ENCODE assay signal across 12 cellular contexts in genomic region chr17:27339198-27339835, GRCh38. TPM values are rescaled to one million over a fixed set of nuclear protein-coding genes. Genes with fewer than 3 reads are reported as not detected.
DNase-seq lines count a peak whose midpoint lies in the region; ATAC-seq, FAIRE-seq and TF ChIP-seq lines count a peak whose summit lies in the region.
"Had no signal": no experiment of that assay in that cellular context is flagged by ENCODE, and none has a peak within 500 bp of the region (broad histone marks: within the 10 kb centered on the region; RNA-seq: fewer than 3 reads in every experiment).

No MANE protein-coding gene starts in this region.

- H3K4me3 Mint-ChIP-seq in activated T-helper 1 cell treated with anti-CD3 and anti-CD28 coated beads, Interleukin-12 subunit alpha, Interleukin-12 subunit beta, Interleukin-2, Interleukin-4 antibody, amounts not matched to agents 30 ng/mL and 10 ng/mL and 1 ng/mL, durations not matched to agents 14 hours and 24 hours and 36 hours = no peak overlapping the region
- H3K4me3 Mint-ChIP-seq in activated naive CD4-positive, alpha-beta T cell treated with anti-CD3 and anti-CD28 coated beads, Interleukin-2, amount 10 ng/mL, durations not matched to agents 7 days and 5 days = no peak overlapping the region
- H3K4me3 Mint-ChIP-seq: CD14-positive monocyte, neural crest cell had no signal

- CTCF ChIA-PET in activated naive CD4-positive, alpha-beta T cell treated with anti-CD3 and anti-CD28 coated beads, Interleukin-2, amount 10 ng/mL, durations not matched to agents 7 days and 5 days (lab: Charles Lee) = no interaction called here

- 79% methylated on average over 9 of the region's 9 CpGs for WGBS in right cardiac atrium
- 92% methylated on average over 9 of the region's 9 CpGs for WGBS in prostate gland

- peaks cover 7% of the 10 kb centered on the region for H3K4me1 Mint-ChIP-seq in activated T-helper 1 cell treated with anti-CD3 and anti-CD28 coated beads, Interleukin-12 subunit alpha, Interleukin-12 subunit beta, Interleukin-2, Interleukin-4 antibody, amounts not matched to agents 30 ng/mL and 10 ng/mL and 1 ng/mL, durations not matched to agents 14 hours and 24 hours and 36 hours (ENCODE audit: low read depth)
- H3K4me1 Mint-ChIP-seq in activated naive CD4-positive, alpha-beta T cell treated with anti-CD3 and anti-CD28 coated beads, Interleukin-2, amount 10 ng/mL, durations not matched to agents 7 days and 5 days = peaks cover 6% of the 10 kb centered on the region

- ATAC-seq in GM19463 (IDR thresholded peaks at IDR 0.05; ENCODE audit: unreplicated experiment) = peak; percentile 43
- peak; percentile 35 for ATAC-seq in HG03060 (IDR thresholded peaks at IDR 0.05; ENCODE audit: low read depth, unreplicated experiment)
- no peak for ATAC-seq in right cardiac atrium

- H3K36me3 ChIP-seq in prostate gland = no peaks in the 10 kb centered on the region

- TF ChIP-seq POLR2A in GM12891 (IDR thresholded peaks at IDR 0.05; ENCODE audit: low read depth, low read length) (no peak), prostate gland (IDR thresholded peaks at IDR 0.05) (no peak)

- intact Hi-C loops in activated T-helper 1 cell treated with anti-CD3 and anti-CD28 coated beads, Interleukin-12 subunit alpha, Interleukin-12 subunit beta, Interleukin-2, Interleukin-4 antibody, amounts not matched to agents 30 ng/mL and 10 ng/mL and 1 ng/mL, durations not matched to agents 14 hours and 24 hours and 36 hours (cut with micrococcal nuclease) = no loop called here
- intact Hi-C loops in right cardiac atrium (cut with DNase I) = no loop called here
- intact Hi-C loops in prostate gland (cut with DNase I) = no loop called here

- no peak overlapping the region for H3K4me3 ChIP-seq in right cardiac atrium (ENCODE audit: low read length)
- H3K4me3 ChIP-seq in prostate gland = no peak overlapping the region

- no peaks in the 10 kb centered on the region for H3K9me3 ChIP-seq in right cardiac atrium (ENCODE audit: control insufficient read depth, low read length)
- no peaks in the 10 kb centered on the region for H3K9me3 ChIP-seq in prostate gland

- peaks cover 1% of the 10 kb centered on the region for H3K27me3 Mint-ChIP-seq in activated T-helper 1 cell treated with anti-CD3 and anti-CD28 coated beads, Interleukin-12 subunit alpha, Interleukin-12 subunit beta, Interleukin-2, Interleukin-4 antibody, amounts not matched to agents 30 ng/mL and 10 ng/mL and 1 ng/mL, durations not matched to agents 14 hours and 24 hours and 36 hours (ENCODE audit: insufficient read depth)
- peaks cover 23% of the 10 kb centered on the region for H3K27me3 Mint-ChIP-seq in activated naive CD4-positive, alpha-beta T cell treated with anti-CD3 and anti-CD28 coated beads, Interleukin-2, amount 10 ng/mL, durations not matched to agents 7 days and 5 days

- H3K36me3 Mint-ChIP-seq in activated T-helper 1 cell treated with anti-CD3 and anti-CD28 coated beads, Interleukin-12 subunit alpha, Interleukin-12 subunit beta, Interleukin-2, Interleukin-4 antibody, amounts not matched to agents 30 ng/mL and 10 ng/mL and 1 ng/mL, durations not matched to agents 14 hours and 24 hours and 36 hours (ENCODE audit: low read depth) = no peaks in the 10 kb centered on the region
- no peaks in the 10 kb centered on the region for H3K36me3 Mint-ChIP-seq in activated naive CD4-positive, alpha-beta T cell treated with anti-CD3 and anti-CD28 coated beads, Interleukin-2, amount 10 ng/mL, durations not matched to agents 7 days and 5 days

- H3K27ac ChIP-seq in right cardiac atrium (ENCODE audit: low read length) (no peak overlapping the region), prostate gland (no peak overlapping the region)

- H3K9me3 Mint-ChIP-seq in activated T-helper 1 cell treated with anti-CD3 and anti-CD28 coated beads, Interleukin-12 subunit alpha, Interleukin-12 subunit beta, Interleukin-2, Interleukin-4 antibody, amounts not matched to agents 30 ng/mL and 10 ng/mL and 1 ng/mL, durations not matched to agents 14 hours and 24 hours and 36 hours = no peaks in the 10 kb centered on the region
- no peaks in the 10 kb centered on the region for H3K9me3 Mint-ChIP-seq in activated naive CD4-positive, alpha-beta T cell treated with anti-CD3 and anti-CD28 coated beads, Interleukin-2, amount 10 ng/mL, durations not matched to agents 7 days and 5 days
- H3K9me3 Mint-ChIP-seq: CD14-positive monocyte, neural crest cell had no signal

- H3K27me3 ChIP-seq in right cardiac atrium (ENCODE audit: control insufficient read depth, insufficient read depth) (no peaks in the 10 kb centered on the region), prostate gland (replicated peaks; ENCODE audit: insufficient read depth) (no peaks in the 10 kb centered on the region)

- no peak for TF ChIP-seq CTCF in prostate gland (IDR thresholded peaks at IDR 0.05)

- DNase-seq in GM12891 (ENCODE audit: insufficient read length, low spot score) (no peak), right cardiac atrium (no peak), prostate gland (ENCODE audit: low spot score) (no peak)
- DNase-seq in activated T-helper 1 cell treated with anti-CD3 and anti-CD28 coated beads, Interleukin-12 subunit alpha, Interleukin-12 subunit beta, Interleukin-2, Interleukin-4 antibody, amounts not matched to agents 30 ng/mL and 10 ng/mL and 1 ng/mL, durations not matched to agents 14 hours and 24 hours and 36 hours (ENCODE audit: low spot score) = no peak
- DNase-seq in activated naive CD4-positive, alpha-beta T cell treated with anti-CD3 and anti-CD28 coated beads, Interleukin-2, amount 10 ng/mL, durations not matched to agents 7 days and 5 days = no peak
- DNase-seq in stimulated activated CD4-positive, alpha-beta T cell treated with anti-CD3 and anti-CD28 coated beads, Interleukin-1b, Interleukin-23, amount 100 ng/mL, for 48 hours = no peak

- H3K4me1 ChIP-seq in right cardiac atrium (ENCODE audit: control insufficient read depth, insufficient read depth, low read length) (peaks cover 9% of the 10 kb centered on the region), prostate gland (replicated peaks) (no peaks in the 10 kb centered on the region)

- FAIRE-seq in GM12891 (lab: Jason Lieb, UNC) = peak; percentile 31
- FAIRE-seq: bronchial epithelial cell, islet of Langerhans had no signal

- H3K27ac Mint-ChIP-seq in activated T-helper 1 cell treated with anti-CD3 and anti-CD28 coated beads, Interleukin-12 subunit alpha, Interleukin-12 subunit beta, Interleukin-2, Interleukin-4 antibody, amounts not matched to agents 30 ng/mL and 10 ng/mL and 1 ng/mL, durations not matched to agents 14 hours and 24 hours and 36 hours = peak overlapping the region; percentile 42
- H3K27ac Mint-ChIP-seq in activated naive CD4-positive, alpha-beta T cell treated with anti-CD3 and anti-CD28 coated beads, Interleukin-2, amount 10 ng/mL, durations not matched to agents 7 days and 5 days = no peak overlapping the region

TF ChIP-seq in GM12891, 5 proteins besides CTCF, POLR2A, EP300 and RAD21:
- TF ChIP-seq SPI1 (IDR thresholded peaks at IDR 0.05; ENCODE audit: low read depth, low read length) = peak; percentile 80
- no peak for TF ChIP-seq PAX5 (IDR thresholded peaks at IDR 0.05; ENCODE audit: insufficient read depth, low read length, severe bottlenecking)

RNA-seq across cellular contexts. Expression of gene WSB1, which starts 45.4 kb away (rescaled TPM):
- polyA plus RNA-seq in GM12891 (2012; ENCODE audit: low read depth, missing spikeins) = 90.2 TPM
- 90.3 and 102 TPM in 2 replicates for total RNA-seq in activated T-helper 1 cell treated with anti-CD3 and anti-CD28 coated beads, Interleukin-12 subunit alpha, Interleukin-12 subunit beta, Interleukin-2, Interleukin-4 antibody, amounts not matched to agents 30 ng/mL and 10 ng/mL and 1 ng/mL, durations not matched to agents 14 hours and 24 hours and 36 hours
- 100 to 1,000 TPM in 1 of 4 donors, 10 to 100 TPM in 3; 74.6 to 130 (median 91.7) TPM for total RNA-seq in right cardiac atrium
- 65.6 TPM for polyA plus RNA-seq in right cardiac atrium
- total RNA-seq in prostate gland = 100 to 1,000 TPM in 1 of 2 donors, 10 to 100 TPM in 1; 45.7 to 116 TPM

Comparison
In these comparisons a context has a peak if more than half of its experiments do, and no peak if none do; other contexts are left out.
1. ATAC-seq: peak in GM19463 (single experiment) and HG03060 (single experiment); none in right cardiac atrium (0 of 2).